Comparison of ENCODE assay signal across 11 cellular contexts in the genomic region with DNA sequence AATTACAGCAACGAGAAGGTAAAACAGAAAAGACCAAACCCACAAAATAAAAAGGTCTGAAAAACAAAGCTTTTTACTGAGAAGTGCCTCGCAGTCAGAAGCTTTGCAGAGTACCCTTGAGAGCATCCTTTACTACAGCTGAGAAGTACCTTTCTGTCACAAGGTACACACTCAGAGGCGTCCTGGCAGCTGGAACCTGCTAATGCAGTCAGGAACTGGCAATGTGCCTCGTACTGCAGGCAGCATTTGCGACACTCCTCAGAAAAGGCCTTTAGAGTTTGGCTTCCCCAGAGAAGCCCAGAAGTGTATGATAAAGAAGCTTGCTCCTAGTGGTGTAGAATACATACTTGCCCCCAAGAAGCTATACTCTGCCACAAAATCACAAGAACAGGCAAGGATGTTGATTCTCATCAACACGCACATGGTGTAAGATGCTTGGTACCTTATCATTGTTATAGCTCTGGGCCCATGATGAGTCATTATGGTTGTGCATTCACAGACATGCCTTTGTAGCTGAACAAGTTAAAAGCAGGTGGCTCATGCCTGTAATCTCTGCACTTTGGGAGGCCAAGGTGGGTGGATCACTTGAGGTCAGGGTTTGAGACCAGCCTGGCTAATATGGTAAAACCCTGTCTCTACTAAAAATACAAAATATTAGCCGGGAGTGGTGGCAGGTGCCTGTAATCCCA. TPM values are rescaled to one million over a fixed set of nuclear protein-coding genes. Genes with fewer than 3 reads are reported as not detected.
DNase-seq lines count a peak whose midpoint lies in the region; ATAC-seq, FAIRE-seq and TF ChIP-seq lines count a peak whose summit lies in the region.
"Had no signal": no experiment of that assay in that cellular context is flagged by ENCODE, and none has a peak within 500 bp of the region (broad histone marks: within the 10 kb centered on the region; RNA-seq: fewer than 3 reads in every experiment).

No MANE protein-coding gene starts in this region.

- intact Hi-C loops in activated CD4-positive, alpha-beta T cell treated with anti-CD3 and anti-CD28 coated beads, Interleukin-2, amount 10 ng/mL, durations not matched to agents 24 days and 14 days (cut with micrococcal nuclease), result no loop called here
- intact Hi-C loops in PC-3 (cut with micrococcal nuclease), result loop anchor here (5.0 kb wide), 1 partner anchor 54 kb away; the partner anchor contains the start of gene LARP4B
- intact Hi-C loops in kidney (cut with DNase I), result no loop called here

- H3K4me1 ChIP-seq in PC-3 (ENCODE audit: insufficient read depth, low read length) (peaks cover 14% of the 10 kb centered on the region), kidney (ENCODE audit: control insufficient read depth in 1 of 2, insufficient read depth in 1 of 2, low read depth in 1 of 2, low read length in 2 of 2) (peaks cover 10 to 13% of the 10 kb centered on the region in 2 donors)

- H3K4me2 ChIP-seq in PC-3 (ENCODE audit: low read length), result no peak overlapping the region

- H3K27ac Mint-ChIP-seq in activated CD4-positive, alpha-beta T cell treated with anti-CD3 and anti-CD28 coated beads, Interleukin-2, amount 10 ng/mL, durations not matched to agents 24 days and 14 days, result no peak overlapping the region
- H3K27ac Mint-ChIP-seq in stimulated activated memory B cell treated with anti-CD40 and anti-IgM and Interleukin-4, amounts not matched to agents 10 μg/mL and 1 μg/mL and 100 μg/mL, for 72 hours, result peak overlapping the region; percentile 99

- ATAC-seq in PC-3, result peak; percentile 26; the same call in 1 of the 2 replicates
- ATAC-seq in stimulated activated memory B cell treated with anti-CD40 and anti-IgM and Interleukin-4, amounts not matched to agents 10 μg/mL and 1 μg/mL and 100 μg/mL, for 72 hours, result no peak
- no peak for ATAC-seq in HG02840 (IDR thresholded peaks at IDR 0.05; ENCODE audit: low FRiP score, unreplicated experiment)

- peaks cover 36% of the 10 kb centered on the region for H3K36me3 Mint-ChIP-seq in activated CD4-positive, alpha-beta T cell treated with anti-CD3 and anti-CD28 coated beads, Interleukin-2, amount 10 ng/mL, durations not matched to agents 24 days and 14 days (ENCODE audit: low read depth)
- peaks cover 27% of the 10 kb centered on the region for H3K36me3 Mint-ChIP-seq in stimulated activated memory B cell treated with anti-CD40 and anti-IgM and Interleukin-4, amounts not matched to agents 10 μg/mL and 1 μg/mL and 100 μg/mL, for 72 hours

- H3K9me2 ChIP-seq in PC-3 (replicated peaks; ENCODE audit: low read length), result no peaks in the 10 kb centered on the region

- TF ChIP-seq CTCF in PC-3 (conservative IDR thresholded peaks at IDR 0.05; ENCODE audit: low read depth, low read length) (no peak), kidney (IDR thresholded peaks at IDR 0.05; ENCODE audit: borderline replicate concordance, extremely low read depth, insufficient read depth) (no peak)

- H2AFZ ChIP-seq in PC-3 (ENCODE audit: low read length), result no peak overlapping the region

- no peak for TF ChIP-seq POLR2A in erythroblast (IDR thresholded peaks at IDR 0.05; ENCODE audit: low read length)

- CTCF ChIA-PET in PC-3 (lab: Charles Lee), result no interaction called here

- H4K20me1 ChIP-seq in PC-3 (ENCODE audit: low read length), result peaks cover 20% of the 10 kb centered on the region

- DNase-seq in activated CD4-positive, alpha-beta T cell treated with anti-CD3 and anti-CD28 coated beads, Interleukin-2, amount 10 ng/mL, durations not matched to agents 24 days and 14 days, result no peak
- no peak for DNase-seq in activated CD4-positive, alpha-beta T cell treated with anti-CD3 and anti-CD28 coated beads for 48 hours
- DNase-seq in PC-3, result peak; percentile 57
- DNase-seq in erythroblast (lab: John Stamatoyannopoulos, UW), result peak; percentile 23 to 43
- DNase-seq in pons (ENCODE audit: low spot score), result no peak
- DNase-seq in kidney, result no peak
- DNase-seq: NCI-H524 had no signal

- H3K9ac ChIP-seq in PC-3 (ENCODE audit: low read length) (no peak overlapping the region), kidney (ENCODE audit: low read length in 2 of 2) (no peak overlapping the region)
- H3K9ac ChIP-seq: BLaER1 had no signal

- H3K36me3 ChIP-seq in PC-3 (ENCODE audit: low read depth, low read length), result no peaks in the 10 kb centered on the region; the same call in 1 of the 2 replicates
- no peaks in the 10 kb centered on the region for H3K36me3 ChIP-seq in kidney (ENCODE audit: control insufficient read depth in 1 of 2, insufficient read depth in 2 of 2, low read length in 2 of 2)

- peaks cover 38% of the 10 kb centered on the region for H3K79me2 ChIP-seq in PC-3 (ENCODE audit: low read length)

- no peaks in the 10 kb centered on the region for H3K27me3 Mint-ChIP-seq in activated CD4-positive, alpha-beta T cell treated with anti-CD3 and anti-CD28 coated beads, Interleukin-2, amount 10 ng/mL, durations not matched to agents 24 days and 14 days
- H3K27me3 Mint-ChIP-seq in stimulated activated memory B cell treated with anti-CD40 and anti-IgM and Interleukin-4, amounts not matched to agents 10 μg/mL and 1 μg/mL and 100 μg/mL, for 72 hours, result no peaks in the 10 kb centered on the region

- no peak for FAIRE-seq in kidney (lab: Jason Lieb, UNC)

- H3K27ac ChIP-seq in PC-3 (ENCODE audit: low read length), result peak overlapping the region; percentile 32
- H3K27ac ChIP-seq in kidney (ENCODE audit: low read depth in 2 of 2, low read length in 2 of 2), result no peak overlapping the region
- H3K27ac ChIP-seq: BLaER1 had no signal

- peaks cover 33% of the 10 kb centered on the region for H3K4me1 Mint-ChIP-seq in activated CD4-positive, alpha-beta T cell treated with anti-CD3 and anti-CD28 coated beads, Interleukin-2, amount 10 ng/mL, durations not matched to agents 24 days and 14 days
- peaks cover 43% of the 10 kb centered on the region for H3K4me1 Mint-ChIP-seq in stimulated activated memory B cell treated with anti-CD40 and anti-IgM and Interleukin-4, amounts not matched to agents 10 μg/mL and 1 μg/mL and 100 μg/mL, for 72 hours

- peak overlapping the region; percentile 97 for H3K4me3 Mint-ChIP-seq in activated CD4-positive, alpha-beta T cell treated with anti-CD3 and anti-CD28 coated beads, Interleukin-2, amount 10 ng/mL, durations not matched to agents 24 days and 14 days
- H3K4me3 Mint-ChIP-seq in stimulated activated memory B cell treated with anti-CD40 and anti-IgM and Interleukin-4, amounts not matched to agents 10 μg/mL and 1 μg/mL and 100 μg/mL, for 72 hours, result peak overlapping the region; percentile 99

- H3K9me3 ChIP-seq in PC-3 (ENCODE audit: low read length) (no peaks in the 10 kb centered on the region), kidney (ENCODE audit: control insufficient read depth in 1 of 2, low read length in 2 of 2) (no peaks in the 10 kb centered on the region)

- no peaks in the 10 kb centered on the region for H3F3A ChIP-seq in PC-3 (ENCODE audit: low read length, unreplicated experiment)

- no TSS peak for BruUV-seq in PC-3 (replicated peaks; lab: Mats Ljungman, UMichigan)

- H3K4me3 ChIP-seq in PC-3 (ENCODE audit: low read length) (no peak overlapping the region), kidney (ENCODE audit: low read length in 2 of 2) (no peak overlapping the region)

- H3K9me3 Mint-ChIP-seq in activated CD4-positive, alpha-beta T cell treated with anti-CD3 and anti-CD28 coated beads, Interleukin-2, amount 10 ng/mL, durations not matched to agents 24 days and 14 days, result no peaks in the 10 kb centered on the region
- no peaks in the 10 kb centered on the region for H3K9me3 Mint-ChIP-seq in stimulated activated memory B cell treated with anti-CD40 and anti-IgM and Interleukin-4, amounts not matched to agents 10 μg/mL and 1 μg/mL and 100 μg/mL, for 72 hours

- POLR2A ChIA-PET in PC-3 (lab: Charles Lee; ENCODE audit: unreplicated experiment), result no interaction called here

- H3K27me3 ChIP-seq in PC-3 (ENCODE audit: low read length), result no peaks in the 10 kb centered on the region
- H3K27me3 ChIP-seq: BLaER1 had no signal

RNA-seq across cellular contexts. Expression of gene GTPBP4, which starts 2.0 kb away (rescaled TPM):
- 187 and 194 TPM in 2 replicates for total RNA-seq in activated CD4-positive, alpha-beta T cell treated with anti-CD3 and anti-CD28 coated beads, Interleukin-2, amount 10 ng/mL, durations not matched to agents 24 days and 14 days
- 44.6 and 62.0 TPM in 2 replicates for total RNA-seq in PC-3 (2014; rRNA removed)
- 37.1 TPM for total RNA-seq in kidney
- polyA plus RNA-seq in kidney (ENCODE audit: insufficient read depth, low read depth, low replicate concordance), result 18.9 TPM

RNA-seq across cellular contexts. Expression of gene IDI2, which starts 39.4 kb away (rescaled TPM):
- not detected in 2 replicates for total RNA-seq in activated CD4-positive, alpha-beta T cell treated with anti-CD3 and anti-CD28 coated beads, Interleukin-2, amount 10 ng/mL, durations not matched to agents 24 days and 14 days
- total RNA-seq in PC-3 (2014; rRNA removed), result not detected in 2 replicates
- total RNA-seq in kidney, result not detected
- not detected for polyA plus RNA-seq in kidney (ENCODE audit: insufficient read depth, low read depth, low replicate concordance)
- total RNA-seq: lower leg skin had no signal

RNA-seq across cellular contexts. Expression of gene LARP4B, which starts 54.8 kb away (rescaled TPM):
- 167 and 169 TPM in 2 replicates for total RNA-seq in activated CD4-positive, alpha-beta T cell treated with anti-CD3 and anti-CD28 coated beads, Interleukin-2, amount 10 ng/mL, durations not matched to agents 24 days and 14 days
- total RNA-seq in PC-3 (2014; rRNA removed) (32.7 and 33.9 TPM in 2 replicates), kidney (96.6 TPM)
- polyA plus RNA-seq in kidney (ENCODE audit: insufficient read depth, low read depth, low replicate concordance), result 12.9 TPM

Comparison
In these comparisons a context has a peak if more than half of its experiments do, and no peak if none do; other contexts are left out.
1. DNase-seq: peak in PC-3 (single experiment) and erythroblast (2 of 2); none in activated CD4-positive, alpha-beta T cell treated with anti-CD3 and anti-CD28 coated beads, Interleukin-2, amount 10 ng/mL, durations not matched to agents 24 days and 14 days (single experiment), activated CD4-positive, alpha-beta T cell treated with anti-CD3 and anti-CD28 coated beads for 48 hours (single experiment), pons (single experiment) and kidney (single experiment).